12 cellular contexts compared by ENCODE assay signal in the genomic region with DNA sequence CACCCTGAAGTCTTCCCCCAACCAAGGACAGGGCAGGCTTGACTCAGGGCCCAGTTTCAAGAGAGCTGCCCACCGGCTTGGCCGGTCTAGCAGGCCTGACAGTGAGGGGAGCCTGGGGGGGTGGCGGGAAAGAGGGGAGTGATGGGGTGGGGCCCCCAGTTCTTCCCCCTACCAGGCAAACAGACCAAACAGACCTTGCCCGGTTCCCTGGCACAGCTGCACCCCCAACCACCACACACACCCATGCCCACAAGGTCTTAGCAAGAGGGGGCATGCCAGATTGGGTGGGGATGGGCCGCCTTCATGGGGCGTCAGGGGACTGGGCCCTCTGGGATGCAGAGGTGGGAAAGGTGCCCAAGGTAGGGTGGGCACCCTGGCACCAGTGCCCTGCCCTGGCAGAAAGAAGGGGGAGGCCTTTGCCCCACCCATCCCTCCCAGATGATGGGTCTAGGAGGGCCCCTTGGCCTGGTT. TPM values are rescaled to one million over a fixed set of nuclear protein-coding genes. Genes with fewer than 3 reads are reported as not detected.
A peak's percentile ranks its signal among the peaks of the same experiment; 100 is the strongest.
DNase-seq lines count a peak whose midpoint lies in the region; ATAC-seq and TF ChIP-seq lines count a peak whose summit lies in the region.
"Had no signal": no experiment of that assay in that cellular context is flagged by ENCODE, and none has a peak within 500 bp of the region (broad histone marks: within the 10 kb centered on the region; RNA-seq: fewer than 3 reads in every experiment).

No MANE protein-coding gene starts in this region.

- no peaks in the 10 kb centered on the region for H3K27me3 ChIP-seq in mesenchymal stem cell (ENCODE audit: control insufficient read depth in 1 of 2, insufficient read depth in 1 of 2, low read length in 2 of 2)
- H3K27me3 ChIP-seq in tibial nerve: no peaks in the 10 kb centered on the region

- no peak overlapping the region for H2BK12ac ChIP-seq in mesenchymal stem cell (ENCODE audit: low read length in 2 of 2)

- no peak overlapping the region for H2AK5ac ChIP-seq in mesenchymal stem cell (ENCODE audit: low read length, severe bottlenecking)

- peaks cover 1% of the 10 kb centered on the region for H3K36me3 Mint-ChIP-seq in activated T-cell treated with anti-CD3 and anti-CD28 coated beads, Interleukin-2, amount 50 U/mL, for 4 hours (ENCODE audit: insufficient read depth)

- H3K4me1 ChIP-seq in mesenchymal stem cell (ENCODE audit: control insufficient read depth, insufficient read depth, low read depth, low read length): peaks cover 22% of the 10 kb centered on the region
- H3K4me1 ChIP-seq in tibial nerve: peaks cover 0 to 82% (median 68%) of the 10 kb centered on the region in 4 donors

- WGBS in mesenchymal stem cell: 100% methylated on average over 2 of the region's 6 CpGs
- 73 to 92% methylated on average over 4 to 6 of the region's 6 CpGs for WGBS in tibial nerve, 2 donors

- no peak for TF ChIP-seq EP300 in tibial nerve (IDR thresholded peaks at IDR 0.05)

- no peak overlapping the region for H3K14ac ChIP-seq in mesenchymal stem cell (ENCODE audit: low read length in 2 of 2)

- no peak for DNase-seq in activated T-cell treated with anti-CD3 and anti-CD28 coated beads, Interleukin-2, amount 50 U/mL, for 4 hours
- DNase-seq in activated T-cell treated with anti-CD3 and anti-CD28 coated beads, Interleukin-2, amount 50 U/mL, for 48 hours: no peak
- DNase-seq in caudate nucleus (lab: John Stamatoyannopoulos, UW) (no peak), mesenchymal stem cell (no peak), tibial nerve (ENCODE audit: low spot score in 2 of 2) (no peak), activated gamma-delta T cell (lab: John Stamatoyannopoulos, UW) (no peak), DMS 273 treated with DMSO at 0.1 percent for 48 hours (lab: John Stamatoyannopoulos, UW) (no peak)
- DNase-seq: NCI-H1694 treated with DMSO at 0.1 percent for 48 hours had no signal

- no peak for TF ChIP-seq CTCF in tibial nerve (IDR thresholded peaks at IDR 0.05)

- H3K18ac ChIP-seq in mesenchymal stem cell (ENCODE audit: low read depth in 1 of 2, low read length in 2 of 2): no peak overlapping the region

- H4K8ac ChIP-seq in mesenchymal stem cell (ENCODE audit: low read length): no peak overlapping the region

- H2AFZ ChIP-seq in mesenchymal stem cell (ENCODE audit: low read depth, low read length): no peak overlapping the region

- peaks cover 43% of the 10 kb centered on the region for H3K79me1 ChIP-seq in mesenchymal stem cell (replicated peaks; ENCODE audit: low read length, poor library complexity, severe bottlenecking)

- H3K4me1 Mint-ChIP-seq in activated T-cell treated with anti-CD3 and anti-CD28 coated beads, Interleukin-2, amount 50 U/mL, for 4 hours (ENCODE audit: low read depth): peaks cover 75% of the 10 kb centered on the region

- no peaks in the 10 kb centered on the region for H3K9me3 Mint-ChIP-seq in activated T-cell treated with anti-CD3 and anti-CD28 coated beads, Interleukin-2, amount 50 U/mL, for 4 hours

- H3K4me3 Mint-ChIP-seq in activated T-cell treated with anti-CD3 and anti-CD28 coated beads, Interleukin-2, amount 50 U/mL, for 4 hours: peak overlapping the region; percentile 86

- H3K36me3 ChIP-seq in mesenchymal stem cell (ENCODE audit: control insufficient read depth in 1 of 2, insufficient read depth in 2 of 2, low read depth in 1 of 2, low read length in 2 of 2): peaks cover 33 to 95% of the 10 kb centered on the region in 2 experiments
- peaks cover 0 to 22% (median 0%) of the 10 kb centered on the region in 3 donors for H3K36me3 ChIP-seq in tibial nerve

- no peak overlapping the region for H3K4me2 ChIP-seq in mesenchymal stem cell (ENCODE audit: low read length, poor library complexity, severe bottlenecking)

- H3K27ac ChIP-seq in caudate nucleus (ENCODE audit: low read depth, low read length): peak overlapping the region; percentile 60
- H3K27ac ChIP-seq in mesenchymal stem cell (ENCODE audit: low read length, poor library complexity, severe bottlenecking): no peak overlapping the region
- peak overlapping the region; percentile 74 to 99 (median 94) for H3K27ac ChIP-seq in tibial nerve

- H3K9me3 ChIP-seq in mesenchymal stem cell (ENCODE audit: control insufficient read depth, low read length): no peaks in the 10 kb centered on the region
- H3K9me3 ChIP-seq in tibial nerve: no peaks in the 10 kb centered on the region

- no peaks in the 10 kb centered on the region for H3K27me3 Mint-ChIP-seq in activated T-cell treated with anti-CD3 and anti-CD28 coated beads, Interleukin-2, amount 50 U/mL, for 4 hours (ENCODE audit: low read depth)

- H4K91ac ChIP-seq in mesenchymal stem cell (ENCODE audit: low read length): no peak overlapping the region

- H3K4ac ChIP-seq in mesenchymal stem cell (ENCODE audit: low read depth in 1 of 2, low read length in 2 of 2): no peak overlapping the region

- TF ChIP-seq POLR2A in tibial nerve (IDR thresholded peaks at IDR 0.05): no peak

- no peak overlapping the region for H2BK5ac ChIP-seq in mesenchymal stem cell (ENCODE audit: low read depth, low read length, poor library complexity, severe bottlenecking)

- no peak overlapping the region for H3K4me3 ChIP-seq in mesenchymal stem cell (ENCODE audit: insufficient read depth in 1 of 2, low read depth in 1 of 2, low read length in 2 of 2)
- H3K4me3 ChIP-seq in tibial nerve: peak overlapping the region in 2 of 4 donors; percentile 7 to 24

- no peak overlapping the region for H2BK120ac ChIP-seq in mesenchymal stem cell (ENCODE audit: low read depth, low read length)

- H3K9ac ChIP-seq in mesenchymal stem cell (ENCODE audit: low read length): peak overlapping the region; percentile 18

- no peak overlapping the region for H3K23ac ChIP-seq in mesenchymal stem cell (ENCODE audit: low read length in 2 of 2)

- no peak for ATAC-seq in activated T-cell treated with anti-CD3 and anti-CD28 coated beads, Interleukin-2, amount 50 U/mL, for 4 hours
- ATAC-seq in HG02610 (IDR thresholded peaks at IDR 0.05; ENCODE audit: unreplicated experiment): no peak

- no peak overlapping the region for H2BK15ac ChIP-seq in mesenchymal stem cell (ENCODE audit: low read depth, poor library complexity, severe bottlenecking)

RNA-seq across cellular contexts. Expression of gene ZBTB7B, which starts 8.9 kb away (rescaled TPM):
- 10 to 100 TPM; 40.6 to 76.0 (median 52.2) TPM for total RNA-seq in activated T-cell treated with anti-CD3 and anti-CD28 coated beads, Interleukin-2, amount 50 U/mL, for 4 hours
- 18.3 TPM for polyA plus RNA-seq in mesenchymal stem cell (2013, experiment 1 of 2)
- polyA plus RNA-seq in mesenchymal stem cell (2013, experiment 2 of 2): 18.3 TPM
- total RNA-seq in tibial nerve: 10 to 100 TPM; 44.6 to 53.4 (median 49.5) TPM

RNA-seq across cellular contexts. Expression of gene LENEP, which starts 18.1 kb away (rescaled TPM):
- under 1 TPM in 2 of 3 donors, not detected in 1; 0.40 to 0.50 TPM for total RNA-seq in activated T-cell treated with anti-CD3 and anti-CD28 coated beads, Interleukin-2, amount 50 U/mL, for 4 hours
- not detected for polyA plus RNA-seq in mesenchymal stem cell (2013, experiment 1 of 2)
- not detected for polyA plus RNA-seq in mesenchymal stem cell (2013, experiment 2 of 2)
- 1 to 10 TPM in 1 of 4 donors, not detected in 3; 1.5 TPM for total RNA-seq in tibial nerve

RNA-seq across cellular contexts. Expression of gene DCST2, which starts 22.1 kb away (rescaled TPM):
- under 1 TPM in 1 of 3 donors, not detected in 2; 0.08 TPM for total RNA-seq in activated T-cell treated with anti-CD3 and anti-CD28 coated beads, Interleukin-2, amount 50 U/mL, for 4 hours
- 0.07 TPM for polyA plus RNA-seq in mesenchymal stem cell (2013, experiment 1 of 2)
- polyA plus RNA-seq in mesenchymal stem cell (2013, experiment 2 of 2): 0.08 TPM
- total RNA-seq in tibial nerve: 1 to 10 TPM in 3 of 4 donors, under 1 TPM in 1; 0.90 to 4.2 (median 1.7) TPM
- total RNA-seq: kidney epithelial cell had no signal

RNA-seq across cellular contexts. Expression of gene DCST1, which starts 22.2 kb away (rescaled TPM):
- not detected for total RNA-seq in activated T-cell treated with anti-CD3 and anti-CD28 coated beads, Interleukin-2, amount 50 U/mL, for 4 hours
- polyA plus RNA-seq in mesenchymal stem cell (2013, experiment 1 of 2): not detected
- polyA plus RNA-seq in mesenchymal stem cell (2013, experiment 2 of 2): not detected
- total RNA-seq in tibial nerve: 1 to 10 TPM in 1 of 4 donors, under 1 TPM in 2, not detected in 1; 0.21 to 3.5 (median 0.90) TPM
- total RNA-seq: kidney epithelial cell, OCI-LY7, renal cortical epithelial cell had no signal

RNA-seq across cellular contexts. Expression of gene FLAD1, which starts 28.3 kb away (rescaled TPM):
- total RNA-seq in activated T-cell treated with anti-CD3 and anti-CD28 coated beads, Interleukin-2, amount 50 U/mL, for 4 hours: 100 to 1,000 TPM; 108 to 109 (median 108) TPM
- 26.7 TPM for polyA plus RNA-seq in mesenchymal stem cell (2013, experiment 1 of 2)
- 26.3 TPM for polyA plus RNA-seq in mesenchymal stem cell (2013, experiment 2 of 2)
- 10 to 100 TPM; 17.4 to 33.6 (median 23.6) TPM for total RNA-seq in tibial nerve
